8 cellular contexts compared by ENCODE assay signal in genomic region chr11:112279901-112280267, GRCh38. TPM values are rescaled to one million over a fixed set of nuclear protein-coding genes. Genes with fewer than 3 reads are reported as not detected.
A peak's percentile ranks its signal among the peaks of the same experiment; 100 is the strongest.
DNase-seq lines count a peak whose midpoint lies in the region; ATAC-seq and TF ChIP-seq lines count a peak whose summit lies in the region.

No MANE protein-coding gene starts in this region.

- H4K20me1 ChIP-seq in BLaER1 treated with 17β-estradiol and CSF1 and Interleukin-3, amounts not matched to agents 10 nM and 100 nM = no peaks in the 10 kb centered on the region
- no peaks in the 10 kb centered on the region for H4K20me1 ChIP-seq in osteoblast (ENCODE audit: insufficient read depth, low read length)

- H3K36me3 ChIP-seq in BLaER1 treated with 17β-estradiol and CSF1 and Interleukin-3, amounts not matched to agents 10 nM and 100 nM = no peaks in the 10 kb centered on the region
- H3K36me3 ChIP-seq in osteoblast (ENCODE audit: insufficient read depth, low read length) (no peaks in the 10 kb centered on the region), thymus (ENCODE audit: control insufficient read depth, insufficient read depth) (no peaks in the 10 kb centered on the region)

- no peaks in the 10 kb centered on the region for H3K27me3 ChIP-seq in BLaER1 treated with 17β-estradiol and CSF1 and Interleukin-3, amounts not matched to agents 10 nM and 100 nM
- H3K27me3 ChIP-seq in osteoblast (ENCODE audit: insufficient read depth, low read length) (peaks cover 4% of the 10 kb centered on the region), thymus (ENCODE audit: control insufficient read depth, insufficient read depth) (no peaks in the 10 kb centered on the region)

- DNase-seq in HT-29 (ENCODE audit: low spot score) = peak; percentile 64
- DNase-seq in RPMI7951 (ENCODE audit: low read depth) = peak; percentile 44
- DNase-seq in activated effector memory CD4-positive, alpha-beta T cell treated with Interleukin-2 at 50 U/mL for 16 hours = peak; percentile 61
- DNase-seq in germinal center (ENCODE audit: low spot score) = peak; percentile 76
- no peak for DNase-seq in osteoblast (ENCODE audit: insufficient read length, low spot score, missing footprints)

- peak; percentile 53 for TF ChIP-seq CTCF in osteoblast (IDR thresholded peaks at IDR 0.05; ENCODE audit: extremely low read depth, low read depth, low read length)

- H3K4me3 ChIP-seq in BLaER1 treated with 17β-estradiol and CSF1 and Interleukin-3, amounts not matched to agents 10 nM and 100 nM = peak overlapping the region; percentile 52 to 73 (median 64)
- H3K4me3 ChIP-seq in osteoblast (ENCODE audit: insufficient read depth, low read length) (peak overlapping the region; percentile 83), thymus (ENCODE audit: low read length) (peak overlapping the region; percentile 55)

- peak overlapping the region; percentile 86 to 97 (median 94) for H3K4me2 ChIP-seq in BLaER1 treated with 17β-estradiol and CSF1 and Interleukin-3, amounts not matched to agents 10 nM and 100 nM
- H3K4me2 ChIP-seq in osteoblast (ENCODE audit: insufficient read depth, low read length) = peak overlapping the region; percentile 99

- H3K27ac ChIP-seq in BLaER1 treated with 17β-estradiol and CSF1 and Interleukin-3, amounts not matched to agents 10 nM and 100 nM = peak overlapping the region in 5 of 11 experiments; percentile 18 to 61 (median 43); a peak in 5 of 22 replicates
- H3K27ac ChIP-seq in osteoblast (ENCODE audit: low read depth, low read length) = no peak overlapping the region
- H3K27ac ChIP-seq in thymus (ENCODE audit: low read depth) = no peak overlapping the region

- H2AFZ ChIP-seq in osteoblast (ENCODE audit: low read length) = peak overlapping the region; percentile 100

- H3K9me3 ChIP-seq in BLaER1 treated with 17β-estradiol and CSF1 and Interleukin-3, amounts not matched to agents 10 nM and 100 nM (replicated peaks in 1 of 11) = no peaks in the 10 kb centered on the region
- H3K9me3 ChIP-seq in osteoblast (ENCODE audit: low read depth, low read length) = no peaks in the 10 kb centered on the region
- H3K9me3 ChIP-seq in thymus (ENCODE audit: control insufficient read depth) = no peaks in the 10 kb centered on the region

- under 1% methylated on average over 15 of the region's 15 CpGs for WGBS in thymus

- peak overlapping the region; percentile 21 to 74 (median 59); a peak in 16 of 22 replicates for H3K9ac ChIP-seq in BLaER1 treated with 17β-estradiol and CSF1 and Interleukin-3, amounts not matched to agents 10 nM and 100 nM

- ATAC-seq in GM19328 (IDR thresholded peaks at IDR 0.05; ENCODE audit: unreplicated experiment) = peak; percentile 44

- H3K79me2 ChIP-seq in osteoblast (ENCODE audit: insufficient read depth, low read length) = no peaks in the 10 kb centered on the region

- peaks cover 11 to 62% (median 48%) of the 10 kb centered on the region in 10 experiments; a peak in 19 of 20 replicates for H3K4me1 ChIP-seq in BLaER1 treated with 17β-estradiol and CSF1 and Interleukin-3, amounts not matched to agents 10 nM and 100 nM
- peaks cover 5% of the 10 kb centered on the region for H3K4me1 ChIP-seq in osteoblast (ENCODE audit: insufficient read depth, low read length)
- H3K4me1 ChIP-seq in thymus (ENCODE audit: control insufficient read depth, insufficient read depth, low read length) = no peaks in the 10 kb centered on the region

RNA-seq across cellular contexts. Expression of gene PLET1, which starts 19.2 kb away (rescaled TPM):
- not detected in 2 replicates for total RNA-seq in HT-29 (2014; rRNA removed; shearing (Covaris generic))
- not detected in 2 replicates for total RNA-seq in RPMI7951 (2014; rRNA removed; shearing (Covaris generic))
- total RNA-seq in osteoblast = not detected in 2 replicates
- 0.23 TPM for polyA plus RNA-seq in thymus

RNA-seq across cellular contexts. Expression of gene PTS, which starts 53.7 kb away (rescaled TPM):
- 28.3 and 44.7 TPM in 2 replicates for total RNA-seq in HT-29 (2014; rRNA removed; shearing (Covaris generic))
- total RNA-seq in RPMI7951 (2014; rRNA removed; shearing (Covaris generic)) = 78.1 and 80.6 TPM in 2 replicates
- 48.0 and 56.5 TPM in 2 replicates for total RNA-seq in osteoblast
- 42.4 TPM for polyA plus RNA-seq in thymus
